Comparison of ENCODE assay signal across 1 cellular context in the genomic region with DNA sequence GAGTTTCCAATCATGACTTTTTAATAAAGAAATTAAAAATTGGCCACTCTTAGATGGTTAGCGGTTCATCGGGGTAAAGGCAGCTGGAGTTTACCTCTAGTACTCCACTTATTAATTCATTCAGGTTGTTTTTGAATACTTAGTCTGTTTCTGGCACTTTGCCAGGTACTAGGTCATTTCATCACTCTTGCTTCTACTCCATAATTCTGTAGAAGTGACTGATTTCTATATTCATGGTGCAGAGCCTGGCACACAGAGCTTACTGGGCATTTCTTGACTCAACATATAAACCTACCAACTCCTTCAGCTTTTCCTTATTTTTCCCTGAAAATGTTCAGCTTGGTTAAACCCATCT.
TF ChIP-seq lines count a peak whose summit lies in the region.

No MANE protein-coding gene starts in this region.

TF ChIP-seq in HepG2, 621 proteins besides CTCF, POLR2A, EP300 and RAD21:
- TF ChIP-seq ZNF441 (CRISPR knock-in tag; IDR thresholded peaks at IDR 0.05; ENCODE audit: borderline replicate concordance) (no peak), LCORL (IDR thresholded peaks at IDR 0.05) (peak; percentile 89), LCORL (CRISPR knock-in tag; IDR thresholded peaks at IDR 0.05) (no peak)
